In genomic region chr22:42313804-42314581, GRCh38 we compare ENCODE assay signal across 1 cellular context.
TF ChIP-seq lines count a peak whose summit lies in the region.

No MANE protein-coding gene starts in this region.

TF ChIP-seq in GM23338, 12 proteins besides CTCF, POLR2A, EP300 and RAD21 (continued from another document):
- TF ChIP-seq REST (IDR thresholded peaks at IDR 0.05; ENCODE audit: unreplicated experiment) = no peak
- TF ChIP-seq ZNF331 (CRISPR knock-in tag; IDR thresholded peaks at IDR 0.05; ENCODE audit: low read depth) = no peak
- no peak for TF ChIP-seq STAT1 (IDR thresholded peaks at IDR 0.05; ENCODE audit: unreplicated experiment)
- TF ChIP-seq ETS1 (IDR thresholded peaks at IDR 0.05) = no peak
- no peak for TF ChIP-seq EZH2phosphoT487 (IDR thresholded peaks at IDR 0.05; ENCODE audit: unreplicated experiment)
- TF ChIP-seq ZNF114 (CRISPR knock-in tag; IDR thresholded peaks at IDR 0.05) = no peak
- no peak for TF ChIP-seq POLR2AphosphoS5 (IDR thresholded peaks at IDR 0.05; ENCODE audit: low read depth)
